Comparison of ENCODE assay signal across 1 cellular context in the genomic region with DNA sequence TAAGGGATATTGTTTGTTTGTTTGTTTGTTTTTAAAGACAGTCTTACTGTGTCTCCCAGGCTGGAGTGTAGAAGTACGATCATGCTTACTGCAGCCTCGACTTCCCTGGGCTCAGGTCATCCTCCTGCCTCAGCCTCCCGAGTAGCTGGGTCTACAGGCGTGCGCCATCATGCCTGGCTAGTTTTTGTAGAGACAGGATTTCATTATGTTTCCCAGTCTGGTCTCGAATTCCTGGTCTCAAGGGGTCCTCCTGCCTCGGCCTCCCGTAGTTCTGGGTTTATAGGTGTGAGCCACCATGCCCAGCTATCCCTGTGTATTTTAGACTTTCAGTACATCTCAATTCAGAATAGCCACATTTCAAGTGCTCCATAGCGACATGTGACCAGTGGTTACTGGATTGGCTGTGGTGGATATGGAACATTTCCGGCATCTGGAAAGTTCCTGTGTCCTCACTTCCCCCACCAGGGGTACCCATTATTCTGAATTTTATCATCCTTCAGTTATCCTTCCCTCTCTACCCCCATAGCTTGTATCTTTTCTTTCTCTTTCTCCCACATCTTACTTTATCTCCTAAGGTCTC.
TF ChIP-seq lines count a peak whose summit lies in the region.

No MANE protein-coding gene starts in this region.

TF ChIP-seq in HCT116, 20 proteins besides CTCF, POLR2A, EP300 and RAD21 (continued from another document):
- TF ChIP-seq, protein P1, sequence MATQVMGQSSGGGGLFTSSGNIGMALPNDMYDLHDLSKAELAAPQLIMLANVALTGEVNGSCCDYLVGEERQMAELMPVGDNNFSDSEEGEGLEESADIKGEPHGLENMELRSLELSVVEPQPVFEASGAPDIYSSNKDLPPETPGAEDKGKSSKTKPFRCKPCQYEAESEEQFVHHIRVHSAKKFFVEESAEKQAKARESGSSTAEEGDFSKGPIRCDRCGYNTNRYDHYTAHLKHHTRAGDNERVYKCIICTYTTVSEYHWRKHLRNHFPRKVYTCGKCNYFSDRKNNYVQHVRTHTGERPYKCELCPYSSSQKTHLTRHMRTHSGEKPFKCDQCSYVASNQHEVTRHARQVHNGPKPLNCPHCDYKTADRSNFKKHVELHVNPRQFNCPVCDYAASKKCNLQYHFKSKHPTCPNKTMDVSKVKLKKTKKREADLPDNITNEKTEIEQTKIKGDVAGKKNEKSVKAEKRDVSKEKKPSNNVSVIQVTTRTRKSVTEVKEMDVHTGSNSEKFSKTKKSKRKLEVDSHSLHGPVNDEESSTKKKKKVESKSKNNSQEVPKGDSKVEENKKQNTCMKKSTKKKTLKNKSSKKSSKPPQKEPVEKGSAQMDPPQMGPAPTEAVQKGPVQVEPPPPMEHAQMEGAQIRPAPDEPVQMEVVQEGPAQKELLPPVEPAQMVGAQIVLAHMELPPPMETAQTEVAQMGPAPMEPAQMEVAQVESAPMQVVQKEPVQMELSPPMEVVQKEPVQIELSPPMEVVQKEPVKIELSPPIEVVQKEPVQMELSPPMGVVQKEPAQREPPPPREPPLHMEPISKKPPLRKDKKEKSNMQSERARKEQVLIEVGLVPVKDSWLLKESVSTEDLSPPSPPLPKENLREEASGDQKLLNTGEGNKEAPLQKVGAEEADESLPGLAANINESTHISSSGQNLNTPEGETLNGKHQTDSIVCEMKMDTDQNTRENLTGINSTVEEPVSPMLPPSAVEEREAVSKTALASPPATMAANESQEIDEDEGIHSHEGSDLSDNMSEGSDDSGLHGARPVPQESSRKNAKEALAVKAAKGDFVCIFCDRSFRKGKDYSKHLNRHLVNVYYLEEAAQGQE (IDR thresholded peaks at IDR 0.05; ENCODE audit: low read depth): no peak
- TF ChIP-seq CBX3 (IDR thresholded peaks at IDR 0.05; ENCODE audit: low read depth) (no peak), POLR2AphosphoS5 (IDR thresholded peaks at IDR 0.05; ENCODE audit: low read depth, low read length) (no peak)
- TF ChIP-seq, protein P2, sequence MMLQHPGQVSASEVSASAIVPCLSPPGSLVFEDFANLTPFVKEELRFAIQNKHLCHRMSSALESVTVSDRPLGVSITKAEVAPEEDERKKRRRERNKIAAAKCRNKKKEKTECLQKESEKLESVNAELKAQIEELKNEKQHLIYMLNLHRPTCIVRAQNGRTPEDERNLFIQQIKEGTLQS (IDR thresholded peaks at IDR 0.05): no peak
TF ChIP-seq in HCT116: peak in this region for 0.
